ENCODE assay signal across 29 cellular contexts in genomic region chr5:127153031-127153430, GRCh38.
"Had no signal": no experiment of that assay in that cellular context is flagged by ENCODE, and none has a peak within 500 bp of the region (broad histone marks: within the 10 kb centered on the region; RNA-seq: fewer than 3 reads in every experiment).

No MANE protein-coding gene starts in this region.

- DNase-seq: activated CD4-positive, alpha-beta memory T cell treated with anti-CD3 and anti-CD28 coated beads, Interleukin-2, amount 10 ng/mL, durations not matched to agents 7 days and 5 days; activated CD4-positive, alpha-beta T cell treated with anti-CD3 and anti-CD28 coated beads for 1 hour; activated CD4-positive, alpha-beta T cell treated with anti-CD3 and anti-CD28 coated beads for 4 hours; activated CD4-positive, alpha-beta T cell treated with anti-CD3 and anti-CD28 coated beads, Interleukin-2, amount 10 ng/mL, durations not matched to agents 7 days and 5 days; activated CD4-positive, alpha-beta T cell treated with anti-CD3 and anti-CD28 coated beads, Interleukin-2, amount 50 U/mL, for 4 hours; activated CD4-positive, CD25-positive, alpha-beta regulatory T cell; activated CD8-positive, alpha-beta memory T cell treated with anti-CD3 and anti-CD28 coated beads, Interleukin-2, amount 50 U/mL, for 48 hours; activated gamma-delta T cell; activated naive CD4-positive, alpha-beta T cell; activated naive CD4-positive, alpha-beta T cell treated with anti-CD3 and anti-CD28 coated beads, Interleukin-2, amount 10 ng/mL, durations not matched to agents 7 days and 5 days; activated naive CD8-positive, alpha-beta T cell treated with anti-CD3 and anti-CD28 coated beads, Interleukin-2, amount 10 ng/mL, durations not matched to agents 7 days and 5 days; activated T-cell treated with anti-CD3 and anti-CD28 coated beads for 4 hours; activated T-cell treated with anti-CD3 and anti-CD28 coated beads, Interleukin-2, amount 50 U/mL, for 24 hours; activated T-cell treated with anti-CD3 and anti-CD28 coated beads, Interleukin-2, amount 50 U/mL, for 72 hours; amniotic stem cell; anterior cingulate cortex; brain microvascular endothelial cell; dorsolateral prefrontal cortex; effector memory CD4-positive, alpha-beta T cell; endodermal cell; erythroblast; foreskin melanocyte; head of caudate nucleus; hypothalamus; T-helper 2 cell had no signal

- H3K27me3 ChIP-seq: brain microvascular endothelial cell, dorsolateral prefrontal cortex, esophagus muscularis mucosa, gastroesophageal sphincter had no signal

- H3K27ac ChIP-seq: brain microvascular endothelial cell, coronary artery, dorsolateral prefrontal cortex, esophagus muscularis mucosa, gastroesophageal sphincter had no signal

- H3K36me3 ChIP-seq: brain microvascular endothelial cell, esophagus muscularis mucosa, gastroesophageal sphincter had no signal

- H3K4me3 ChIP-seq: coronary artery, dorsolateral prefrontal cortex, esophagus muscularis mucosa, gastroesophageal sphincter had no signal

- H3K4me1 ChIP-seq: esophagus muscularis mucosa, gastroesophageal sphincter had no signal

- ATAC-seq: activated naive CD4-positive, alpha-beta T cell treated with anti-CD3 and anti-CD28 coated beads, Interleukin-2, amount 50 U/mL, for 72 hours; activated T-cell treated with anti-CD3 and anti-CD28 coated beads, Interleukin-2, amount 50 U/mL, for 72 hours; gastroesophageal sphincter had no signal
